Comparison of ENCODE assay signal across 17 cellular contexts in the genomic region with DNA sequence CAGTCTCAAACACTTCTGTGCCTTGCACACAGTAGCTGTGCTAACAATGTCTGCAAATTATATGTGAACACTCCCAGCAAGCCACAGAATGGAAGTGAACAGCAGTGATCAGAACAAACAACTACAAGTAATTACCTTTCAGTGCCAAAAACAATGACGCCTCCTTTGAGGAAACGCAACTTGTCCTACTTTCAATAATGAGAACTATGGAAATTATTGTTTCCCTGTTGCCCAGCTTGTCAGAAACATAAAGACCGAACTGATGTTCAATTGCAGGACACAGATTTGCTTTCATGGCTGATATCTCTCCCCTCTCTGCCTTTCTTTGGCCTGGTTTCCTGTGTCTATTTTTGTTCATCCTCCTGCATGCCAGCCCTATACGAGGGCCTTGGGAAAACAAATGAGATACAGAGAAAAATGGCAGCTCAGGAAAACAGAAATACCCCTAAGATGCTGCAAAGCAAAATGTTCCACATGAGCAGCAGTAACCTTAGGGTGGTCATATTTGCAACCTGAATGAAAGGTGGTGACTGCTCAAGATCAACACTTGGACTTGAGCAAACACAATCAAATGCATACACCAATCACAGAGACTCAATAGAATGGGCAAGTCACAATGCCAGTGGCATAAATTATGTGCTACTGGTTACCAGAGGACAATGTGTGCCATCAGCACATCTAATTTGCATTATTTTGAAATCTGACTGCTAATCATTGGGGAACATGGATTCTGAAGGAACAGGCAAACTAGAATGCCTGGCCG. TPM values are rescaled to one million over a fixed set of nuclear protein-coding genes. Genes with fewer than 3 reads are reported as not detected.
A peak's percentile ranks its signal among the peaks of the same experiment; 100 is the strongest.
DNase-seq lines count a peak whose midpoint lies in the region; ATAC-seq and TF ChIP-seq lines count a peak whose summit lies in the region.
"Had no signal": no experiment of that assay in that cellular context is flagged by ENCODE, and none has a peak within 500 bp of the region (broad histone marks: within the 10 kb centered on the region; RNA-seq: fewer than 3 reads in every experiment).

No MANE protein-coding gene starts in this region.

- H3K27ac ChIP-seq in breast epithelium (peak overlapping the region; percentile 22 to 72), mammary epithelial cell (ENCODE audit: insufficient read depth, low read depth, low read length) (no peak overlapping the region), cingulate gyrus (ENCODE audit: low read depth, low read length) (peak overlapping the region; percentile 97)

- dilution Hi-C loops in mammary epithelial cell (cut with HindIII; ENCODE audit: low sequenced_read_pairs), result no loop called here

- no peaks in the 10 kb centered on the region for H3K36me3 ChIP-seq in breast epithelium
- no peaks in the 10 kb centered on the region for H3K36me3 ChIP-seq in mammary epithelial cell (ENCODE audit: insufficient read depth, low read length)

- H3K4me2 ChIP-seq in mammary epithelial cell (ENCODE audit: insufficient read depth, low read depth, low read length), result no peak overlapping the region

- no peaks in the 10 kb centered on the region for H4K20me1 ChIP-seq in mammary epithelial cell (ENCODE audit: insufficient read depth, low read length)

- CTCF ChIA-PET in mammary epithelial cell (lab: Charles Lee; ENCODE audit: low non-redundant PET), result no interaction called here

- in situ Hi-C loops in mammary epithelial cell (cut with MboI; ENCODE audit: low sequenced_read_pairs in 2 of 2), result no loop called here

- no peak for DNase-seq in breast epithelium (ENCODE audit: low spot score in 2 of 2)
- DNase-seq in mammary epithelial cell, result no peak
- peak; percentile 59 for DNase-seq in midbrain (lab: John Stamatoyannopoulos, UW)
- DNase-seq in COLO829 (ENCODE audit: low spot score), result no peak
- DNase-seq in stimulated activated naive CD4-positive, alpha-beta T cell treated with Interleukin-2 at 50 U/mL for 16 hours (lab: John Stamatoyannopoulos, UW), result no peak
- DNase-seq: activated CD4-positive, alpha-beta T cell treated with anti-CD3 and anti-CD28 coated beads for 1 hour; activated T-cell treated with anti-CD3 and anti-CD28 coated beads, Interleukin-2, amount 50 U/mL, for 72 hours; aorta; T-cell; trophoblast cell had no signal

- WGBS in mammary epithelial cell (ENCODE audit: low coverage, missing lambda C conversion rate), result 73% methylated on average over 5 of the region's 5 CpGs

- no peak overlapping the region for H2AFZ ChIP-seq in mammary epithelial cell (ENCODE audit: low read depth, low read length)

- BruUV-seq in mammary epithelial cell (replicated peaks; lab: Mats Ljungman, UMichigan), result no TSS peak

- no peaks in the 10 kb centered on the region for H3K9me3 ChIP-seq in breast epithelium
- no peaks in the 10 kb centered on the region for H3K9me3 ChIP-seq in mammary epithelial cell (replicated peaks; ENCODE audit: insufficient read depth, low read length)

- ATAC-seq in HG03108 (IDR thresholded peaks at IDR 0.05; ENCODE audit: unreplicated experiment), result no peak
- ATAC-seq in HG03354 (IDR thresholded peaks at IDR 0.05; ENCODE audit: poor library complexity, severe bottlenecking, unreplicated experiment), result no peak
- ATAC-seq: activated T-cell treated with anti-CD3 and anti-CD28 coated beads, Interleukin-2, amount 50 U/mL, for 72 hours; K562; Panc1; T-cell had no signal

- H3K4me1 ChIP-seq in breast epithelium (no peaks in the 10 kb centered on the region), mammary epithelial cell (ENCODE audit: insufficient read depth, low read length) (no peaks in the 10 kb centered on the region)

- no peaks in the 10 kb centered on the region for H3K79me2 ChIP-seq in mammary epithelial cell (ENCODE audit: insufficient read depth, low read length)

- TF ChIP-seq POLR2A in breast epithelium (IDR thresholded peaks at IDR 0.05), result no peak

- TF ChIP-seq CTCF in breast epithelium (IDR thresholded peaks at IDR 0.05) (no peak), mammary epithelial cell (conservative IDR thresholded peaks at IDR 0.05 in 1 of 2, IDR thresholded peaks at IDR 0.05 in 1 of 2; ENCODE audit: extremely low read depth in 1 of 2, insufficient read depth in 1 of 2, low read depth in 1 of 2, low read length in 2 of 2) (no peak)

- intact Hi-C loops in breast epithelium (cut with DNase I; ENCODE audit: low total_unique reads), result no loop called here
- intact Hi-C loops in mammary epithelial cell (cut with micrococcal nuclease), result no loop called here

- no peaks in the 10 kb centered on the region for H3K27me3 ChIP-seq in breast epithelium
- H3K27me3 ChIP-seq in mammary epithelial cell (ENCODE audit: insufficient read depth, low read length), result peaks cover 2% of the 10 kb centered on the region

- H3K9ac ChIP-seq in mammary epithelial cell (ENCODE audit: insufficient read depth, low read length), result no peak overlapping the region

- H3K4me3 ChIP-seq in breast epithelium, result no peak overlapping the region
- no peak overlapping the region for H3K4me3 ChIP-seq in mammary epithelial cell (replicated peaks in 1 of 3; ENCODE audit: insufficient read depth in 1 of 3, low read depth in 2 of 3, low read length in 3 of 3)
- H3K4me3 ChIP-seq: K562 had no signal

RNA-seq across cellular contexts. Expression of gene COBL, which starts 26.8 kb away (rescaled TPM):
- total RNA-seq in breast epithelium (10 to 100 TPM in 2 of 3 donors, 1 to 10 TPM in 1; 2.2 to 37.3 (median 16.1) TPM), mammary epithelial cell (1 to 10 TPM in 1 of 2 donors, not detected in 1; 3.0 TPM)
- 0.11 TPM for polyA plus RNA-seq in mammary epithelial cell
- not detected for polyA minus RNA-seq in mammary epithelial cell
- total RNA-seq: A673; activated T-cell treated with anti-CD3 and anti-CD28 coated beads, Interleukin-2, amount 50 U/mL, for 72 hours; glomerular endothelial cell had no signal
